In the genomic region with DNA sequence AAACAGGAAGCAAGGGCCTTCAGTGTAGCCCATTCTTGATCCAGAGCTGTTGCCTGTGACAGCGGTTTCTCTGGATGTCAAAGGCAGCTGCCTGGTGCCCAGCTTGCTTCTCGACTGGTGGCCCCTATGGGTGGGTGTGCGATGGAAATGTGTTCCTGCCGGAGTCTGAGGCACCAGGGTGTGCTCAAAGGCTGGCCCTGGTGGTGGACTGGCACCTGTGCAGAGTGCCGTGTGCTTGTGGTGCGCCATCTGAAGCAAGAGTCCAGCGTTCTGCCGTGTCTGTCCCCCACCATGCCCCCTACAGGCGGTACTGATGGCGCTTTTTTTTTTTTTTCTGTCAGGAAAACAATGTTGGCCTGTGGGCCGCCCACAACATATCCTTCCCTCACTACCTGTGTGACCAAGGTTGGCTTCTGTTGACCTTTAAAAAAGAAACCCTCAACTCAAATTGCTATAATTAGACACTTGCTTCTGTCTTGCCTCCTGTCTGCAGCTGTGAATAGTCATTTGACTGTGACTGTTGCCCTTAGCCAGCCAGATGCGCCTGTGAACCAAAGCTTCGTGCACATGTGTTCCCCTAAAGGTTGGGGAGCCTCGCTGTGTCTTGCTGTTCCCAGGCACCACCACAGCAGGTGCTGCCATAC, we compare ENCODE assay signal across 9 cellular contexts. TPM values are rescaled to one million over a fixed set of nuclear protein-coding genes. Genes with fewer than 3 reads are reported as not detected.
DNase-seq lines count a peak whose midpoint lies in the region; ATAC-seq and TF ChIP-seq lines count a peak whose summit lies in the region.
"Had no signal": no experiment of that assay in that cellular context is flagged by ENCODE, and none has a peak within 500 bp of the region (broad histone marks: within the 10 kb centered on the region; RNA-seq: fewer than 3 reads in every experiment).

No MANE protein-coding gene starts in this region.

- no peaks in the 10 kb centered on the region for H3K27me3 ChIP-seq in ectodermal cell (ENCODE audit: control insufficient read depth, insufficient read depth, low read length, poor library complexity, severe bottlenecking)
- H3K27me3 ChIP-seq: ovary had no signal

- no peaks in the 10 kb centered on the region for H3K27me3 Mint-ChIP-seq in osteocyte (ENCODE audit: unreplicated experiment)

- no peaks in the 10 kb centered on the region for H3K9me3 ChIP-seq in ectodermal cell (ENCODE audit: control insufficient read depth, low read length)
- H3K9me3 ChIP-seq: ovary had no signal

- H3K27ac ChIP-seq in ectodermal cell (ENCODE audit: insufficient read depth, low read depth, low read length, poor library complexity, severe bottlenecking): peak overlapping the region; percentile 60
- H3K27ac ChIP-seq: ovary had no signal

- H3K36me3 ChIP-seq in ectodermal cell (ENCODE audit: control insufficient read depth, insufficient read depth, low read length): peaks cover 48% of the 10 kb centered on the region

- no peak overlapping the region for H3K4me3 Mint-ChIP-seq in osteocyte (ENCODE audit: unreplicated experiment)

- TF ChIP-seq CTCF in GM12873 (IDR thresholded peaks at IDR 0.05; ENCODE audit: insufficient read depth, low read depth, low read length, missing control alignments) (peak; percentile 56), osteocyte (IDR thresholded peaks at IDR 0.05) (peak; percentile 42)

- H3K27ac Mint-ChIP-seq in osteocyte (ENCODE audit: unreplicated experiment): no peak overlapping the region

- H3K36me3 Mint-ChIP-seq in osteocyte (ENCODE audit: unreplicated experiment): peaks cover 32% of the 10 kb centered on the region

- H3K4me1 Mint-ChIP-seq in osteocyte (ENCODE audit: unreplicated experiment): peaks cover 4% of the 10 kb centered on the region

- 81 to 85% methylated on average over 14 of the region's 14 CpGs for WGBS in ectodermal cell, 2 experiments

- no peaks in the 10 kb centered on the region for H3K9me3 Mint-ChIP-seq in osteocyte (ENCODE audit: unreplicated experiment)

- H3K4me3 ChIP-seq in ectodermal cell (ENCODE audit: insufficient read depth, low read depth, low read length): no peak overlapping the region
- H3K4me3 ChIP-seq: ovary had no signal

- no peak for ATAC-seq in GM18498 (IDR thresholded peaks at IDR 0.05; ENCODE audit: unreplicated experiment)

- DNase-seq in AG20443 (ENCODE audit: low spot score) (peak; percentile 49), osteocyte (ENCODE audit: extremely low spot score, unreplicated experiment) (no peak), NCI-H187 (lab: John Stamatoyannopoulos, UW) (no peak)
- no peak for DNase-seq in central memory CD4-positive, alpha-beta T cell

- peaks cover 7% of the 10 kb centered on the region for H3K4me1 ChIP-seq in ectodermal cell (ENCODE audit: control insufficient read depth, insufficient read depth, low read length)

TF ChIP-seq in PFSK-1, 5 proteins besides CTCF, POLR2A, EP300 and RAD21:
- TF ChIP-seq TAF1 (IDR thresholded peaks at IDR 0.05; ENCODE audit: borderline replicate concordance, insufficient read depth, low read length): no peak
- no peak for TF ChIP-seq POLR2AphosphoS5 (IDR thresholded peaks at IDR 0.05; ENCODE audit: low read depth, low read length)
- TF ChIP-seq FOXP2 (optimal IDR thresholded peaks at IDR 0.05; ENCODE audit: borderline replicate concordance, extremely low read depth, extremely low read length, insufficient read depth): peak; percentile 29
- TF ChIP-seq, protein P1, sequence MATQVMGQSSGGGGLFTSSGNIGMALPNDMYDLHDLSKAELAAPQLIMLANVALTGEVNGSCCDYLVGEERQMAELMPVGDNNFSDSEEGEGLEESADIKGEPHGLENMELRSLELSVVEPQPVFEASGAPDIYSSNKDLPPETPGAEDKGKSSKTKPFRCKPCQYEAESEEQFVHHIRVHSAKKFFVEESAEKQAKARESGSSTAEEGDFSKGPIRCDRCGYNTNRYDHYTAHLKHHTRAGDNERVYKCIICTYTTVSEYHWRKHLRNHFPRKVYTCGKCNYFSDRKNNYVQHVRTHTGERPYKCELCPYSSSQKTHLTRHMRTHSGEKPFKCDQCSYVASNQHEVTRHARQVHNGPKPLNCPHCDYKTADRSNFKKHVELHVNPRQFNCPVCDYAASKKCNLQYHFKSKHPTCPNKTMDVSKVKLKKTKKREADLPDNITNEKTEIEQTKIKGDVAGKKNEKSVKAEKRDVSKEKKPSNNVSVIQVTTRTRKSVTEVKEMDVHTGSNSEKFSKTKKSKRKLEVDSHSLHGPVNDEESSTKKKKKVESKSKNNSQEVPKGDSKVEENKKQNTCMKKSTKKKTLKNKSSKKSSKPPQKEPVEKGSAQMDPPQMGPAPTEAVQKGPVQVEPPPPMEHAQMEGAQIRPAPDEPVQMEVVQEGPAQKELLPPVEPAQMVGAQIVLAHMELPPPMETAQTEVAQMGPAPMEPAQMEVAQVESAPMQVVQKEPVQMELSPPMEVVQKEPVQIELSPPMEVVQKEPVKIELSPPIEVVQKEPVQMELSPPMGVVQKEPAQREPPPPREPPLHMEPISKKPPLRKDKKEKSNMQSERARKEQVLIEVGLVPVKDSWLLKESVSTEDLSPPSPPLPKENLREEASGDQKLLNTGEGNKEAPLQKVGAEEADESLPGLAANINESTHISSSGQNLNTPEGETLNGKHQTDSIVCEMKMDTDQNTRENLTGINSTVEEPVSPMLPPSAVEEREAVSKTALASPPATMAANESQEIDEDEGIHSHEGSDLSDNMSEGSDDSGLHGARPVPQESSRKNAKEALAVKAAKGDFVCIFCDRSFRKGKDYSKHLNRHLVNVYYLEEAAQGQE (IDR thresholded peaks at IDR 0.05; ENCODE audit: insufficient read depth in 1 of 2, low read depth in 2 of 2, low read length in 2 of 2): no peak
- no peak for TF ChIP-seq SIN3A (IDR thresholded peaks at IDR 0.05; ENCODE audit: borderline replicate concordance, insufficient read depth, low read length)

RNA-seq across cellular contexts. Expression of a gene that starts 4.7 kb away (rescaled TPM):
- polyA plus RNA-seq in PFSK-1 (2012; ENCODE audit: insufficient read length, low read depth): 323 TPM
- 522 TPM for polyA plus RNA-seq in ectodermal cell (2013, experiment 1 of 4)
- polyA plus RNA-seq in ectodermal cell (2013, experiment 2 of 4): 457 TPM
- 538 TPM for polyA plus RNA-seq in ectodermal cell (2013, experiment 3 of 4)
- 496 TPM for polyA plus RNA-seq in ectodermal cell (2013, experiment 4 of 4)
- 97.0 and 104 TPM in 2 replicates for total RNA-seq in osteocyte

RNA-seq across cellular contexts. Expression of a gene that starts 5.9 kb away (rescaled TPM):
- polyA plus RNA-seq in PFSK-1 (2012; ENCODE audit: insufficient read length, low read depth): 132 TPM
- polyA plus RNA-seq in ectodermal cell (2013, experiment 1 of 4): 40.2 TPM
- 48.7 TPM for polyA plus RNA-seq in ectodermal cell (2013, experiment 2 of 4)
- 36.8 TPM for polyA plus RNA-seq in ectodermal cell (2013, experiment 3 of 4)
- 49.3 TPM for polyA plus RNA-seq in ectodermal cell (2013, experiment 4 of 4)
- 60.8 and 62.9 TPM in 2 replicates for total RNA-seq in osteocyte

RNA-seq across cellular contexts. Expression of a gene that starts 20.4 kb away (rescaled TPM):
- 55.3 TPM for polyA plus RNA-seq in PFSK-1 (2012; ENCODE audit: insufficient read length, low read depth)
- polyA plus RNA-seq in ectodermal cell (2013, experiment 1 of 4): 65.4 TPM
- 68.7 TPM for polyA plus RNA-seq in ectodermal cell (2013, experiment 2 of 4)
- polyA plus RNA-seq in ectodermal cell (2013, experiment 3 of 4): 57.7 TPM
- 58.1 TPM for polyA plus RNA-seq in ectodermal cell (2013, experiment 4 of 4)
- total RNA-seq in osteocyte: 102 and 108 TPM in 2 replicates

RNA-seq across cellular contexts. Expression of a gene that starts 31.1 kb away (rescaled TPM):
- 21.0 TPM for polyA plus RNA-seq in PFSK-1 (2012; ENCODE audit: insufficient read length, low read depth)
- 45.9 TPM for polyA plus RNA-seq in ectodermal cell (2013, experiment 1 of 4)
- polyA plus RNA-seq in ectodermal cell (2013, experiment 2 of 4): 59.5 TPM
- polyA plus RNA-seq in ectodermal cell (2013, experiment 3 of 4): 36.5 TPM
- polyA plus RNA-seq in ectodermal cell (2013, experiment 4 of 4): 38.8 TPM
- total RNA-seq in osteocyte: 44.0 and 45.1 TPM in 2 replicates

RNA-seq across cellular contexts. Expression of a gene that starts 39.7 kb away (rescaled TPM):
- 10.3 TPM for polyA plus RNA-seq in PFSK-1 (2012; ENCODE audit: insufficient read length, low read depth)
- polyA plus RNA-seq in ectodermal cell (2013, experiment 1 of 4): not detected
- polyA plus RNA-seq in ectodermal cell (2013, experiment 2 of 4): not detected
- not detected for polyA plus RNA-seq in ectodermal cell (2013, experiment 3 of 4)
- polyA plus RNA-seq in ectodermal cell (2013, experiment 4 of 4): 0.41 TPM
- 0.56 and 1.6 TPM in 2 replicates for total RNA-seq in osteocyte
